In genomic region chr5:143605403-143606005, GRCh38 we compare ENCODE assay signal across 8 cellular contexts.
A peak's percentile ranks its signal among the peaks of the same experiment; 100 is the strongest.
DNase-seq lines count a peak whose midpoint lies in the region; ATAC-seq and TF ChIP-seq lines count a peak whose summit lies in the region.

No MANE protein-coding gene starts in this region.

- TF ChIP-seq CTCF in HL-60 (IDR thresholded peaks at IDR 0.05; ENCODE audit: insufficient read depth, low read length) (no peak), esophagus squamous epithelium (IDR thresholded peaks at IDR 0.05) (no peak)

- H3K4me3 Mint-ChIP-seq in activated naive CD4-positive, alpha-beta T cell treated with anti-CD3 and anti-CD28 coated beads, Interleukin-2, amount 10 ng/mL, durations not matched to agents 7 days and 5 days, result peak overlapping the region; percentile 31

- no peak for TF ChIP-seq POLR2A in esophagus squamous epithelium (IDR thresholded peaks at IDR 0.05)

- H3K27ac Mint-ChIP-seq in activated naive CD4-positive, alpha-beta T cell treated with anti-CD3 and anti-CD28 coated beads, Interleukin-2, amount 10 ng/mL, durations not matched to agents 7 days and 5 days, result peak overlapping the region; percentile 90

- H3K36me3 ChIP-seq in BLaER1 treated with 17β-estradiol and CSF1 and Interleukin-3, amounts not matched to agents 10 nM and 100 nM, result peaks cover 0 to 26% (median 13%) of the 10 kb centered on the region in 11 experiments; a peak in 12 of 22 replicates
- no peaks in the 10 kb centered on the region for H3K36me3 ChIP-seq in esophagus squamous epithelium

- no peaks in the 10 kb centered on the region for H4K20me1 ChIP-seq in BLaER1 treated with 17β-estradiol and CSF1 and Interleukin-3, amounts not matched to agents 10 nM and 100 nM

- peak overlapping the region; percentile 81 to 96 (median 93) for H3K27ac ChIP-seq in BLaER1 treated with 17β-estradiol and CSF1 and Interleukin-3, amounts not matched to agents 10 nM and 100 nM
- H3K27ac ChIP-seq in HL-60 (replicated peaks), result peak overlapping the region; percentile 75
- peak overlapping the region in 1 of 4 donors; percentile 56 for H3K27ac ChIP-seq in esophagus squamous epithelium

- H3K9me3 Mint-ChIP-seq in activated naive CD4-positive, alpha-beta T cell treated with anti-CD3 and anti-CD28 coated beads, Interleukin-2, amount 10 ng/mL, durations not matched to agents 7 days and 5 days, result peaks cover 7% of the 10 kb centered on the region

- H3K4me1 ChIP-seq in BLaER1 treated with 17β-estradiol and CSF1 and Interleukin-3, amounts not matched to agents 10 nM and 100 nM, result peaks cover 52 to 75% (median 66%) of the 10 kb centered on the region in 10 experiments
- no peaks in the 10 kb centered on the region for H3K4me1 ChIP-seq in esophagus squamous epithelium

- H3K36me3 Mint-ChIP-seq in activated naive CD4-positive, alpha-beta T cell treated with anti-CD3 and anti-CD28 coated beads, Interleukin-2, amount 10 ng/mL, durations not matched to agents 7 days and 5 days, result peaks cover 8% of the 10 kb centered on the region

- DNase-seq in HL-60 (ENCODE audit: low read depth in 1 of 2, low spot score in 1 of 2) (peak; percentile 66 to 83), esophagus squamous epithelium (lab: John Stamatoyannopoulos, UW) (no peak), epidermal melanocyte (ENCODE audit: insufficient read length, low spot score) (no peak), superior temporal gyrus (ENCODE audit: extremely low spot score) (no peak)
- peak; percentile 57 for DNase-seq in activated naive CD4-positive, alpha-beta T cell treated with anti-CD3 and anti-CD28 coated beads, Interleukin-2, amount 10 ng/mL, durations not matched to agents 7 days and 5 days
- DNase-seq in stimulated activated CD8-positive, alpha-beta memory T cell treated with anti-CD3 and anti-CD28 coated beads, Interleukin-4, amount 100 ng/mL, for 48 hours, result peak; percentile 40

- H3K9me3 ChIP-seq in BLaER1 treated with 17β-estradiol and CSF1 and Interleukin-3, amounts not matched to agents 10 nM and 100 nM (replicated peaks in 1 of 11), result peaks cover 27 to 78% (median 67%) of the 10 kb centered on the region in 11 experiments
- H3K9me3 ChIP-seq in esophagus squamous epithelium, result no peaks in the 10 kb centered on the region

- 41 to 64% methylated on average over 4 of the region's 4 CpGs for WGBS in esophagus squamous epithelium, 2 donors

- CTCF ChIA-PET in activated naive CD4-positive, alpha-beta T cell treated with anti-CD3 and anti-CD28 coated beads, Interleukin-2, amount 10 ng/mL, durations not matched to agents 7 days and 5 days (lab: Charles Lee), result interaction anchor here (0.7 to 1.3 kb wide), 3 partner anchors 141 to 603 kb away, joined by 3 to 5 read pairs (median 4); no protein-coding TSS in a partner anchor

- intact Hi-C loops in esophagus squamous epithelium (cut with DNase I), result no loop called here

- peak overlapping the region; percentile 59 to 84 (median 78); a peak in 21 of 22 replicates for H3K9ac ChIP-seq in BLaER1 treated with 17β-estradiol and CSF1 and Interleukin-3, amounts not matched to agents 10 nM and 100 nM

- H3K4me2 ChIP-seq in BLaER1 treated with 17β-estradiol and CSF1 and Interleukin-3, amounts not matched to agents 10 nM and 100 nM, result peak overlapping the region; percentile 50 to 80 (median 71)

- peaks cover 32% of the 10 kb centered on the region for H3K4me1 Mint-ChIP-seq in activated naive CD4-positive, alpha-beta T cell treated with anti-CD3 and anti-CD28 coated beads, Interleukin-2, amount 10 ng/mL, durations not matched to agents 7 days and 5 days

- peak overlapping the region in 9 of 10 experiments; percentile 3 to 46 (median 33); a peak in 16 of 20 replicates for H3K4me3 ChIP-seq in BLaER1 treated with 17β-estradiol and CSF1 and Interleukin-3, amounts not matched to agents 10 nM and 100 nM
- H3K4me3 ChIP-seq in HL-60 (replicated peaks; ENCODE audit: insufficient read depth, low read length) (no peak overlapping the region), esophagus squamous epithelium (no peak overlapping the region)

- peak; percentile 65 for ATAC-seq in GM19452 (IDR thresholded peaks at IDR 0.05; ENCODE audit: unreplicated experiment)

- H3K27me3 Mint-ChIP-seq in activated naive CD4-positive, alpha-beta T cell treated with anti-CD3 and anti-CD28 coated beads, Interleukin-2, amount 10 ng/mL, durations not matched to agents 7 days and 5 days, result peaks cover 4% of the 10 kb centered on the region

- no peaks in the 10 kb centered on the region for H3K27me3 ChIP-seq in BLaER1 treated with 17β-estradiol and CSF1 and Interleukin-3, amounts not matched to agents 10 nM and 100 nM
- H3K27me3 ChIP-seq in HL-60 (ENCODE audit: insufficient read depth, poor library complexity, severe bottlenecking), result no peaks in the 10 kb centered on the region
- no peaks in the 10 kb centered on the region for H3K27me3 ChIP-seq in esophagus squamous epithelium

Comparison
In these comparisons a context has a peak if more than half of its experiments do, and no peak if none do; other contexts are left out.
1. H3K4me3 ChIP-seq: peak in BLaER1 treated with 17β-estradiol and CSF1 and Interleukin-3, amounts not matched to agents 10 nM and 100 nM (9 of 10); none in HL-60 (single experiment) and esophagus squamous epithelium (0 of 4).
2. DNase-seq: peak in HL-60 (2 of 2), activated naive CD4-positive, alpha-beta T cell treated with anti-CD3 and anti-CD28 coated beads, Interleukin-2, amount 10 ng/mL, durations not matched to agents 7 days and 5 days (single experiment) and stimulated activated CD8-positive, alpha-beta memory T cell treated with anti-CD3 and anti-CD28 coated beads, Interleukin-4, amount 100 ng/mL, for 48 hours (single experiment); none in esophagus squamous epithelium (single experiment), epidermal melanocyte (single experiment) and superior temporal gyrus (single experiment).